Comparison of ENCODE assay signal across 8 cellular contexts in genomic region chr12:124422142-124422569, GRCh38.
DNase-seq lines count a peak whose midpoint lies in the region; ATAC-seq and TF ChIP-seq lines count a peak whose summit lies in the region.

No MANE protein-coding gene starts in this region.

- peak overlapping the region; percentile 90 to 92 for H3K27ac ChIP-seq in esophagus (ENCODE audit: low read depth in 2 of 2, low read length in 1 of 2)
- peak overlapping the region; percentile 49 for H3K27ac ChIP-seq in parathyroid adenoma

- no peak overlapping the region for H3K4me2 ChIP-seq in parathyroid adenoma (ENCODE audit: low read length)

- no peak overlapping the region for H3K9ac ChIP-seq in parathyroid adenoma

- 23 to 34% methylated on average over 16 of the region's 16 CpGs for WGBS in esophagus, 2 donors

- peaks cover 13 to 37% of the 10 kb centered on the region in 2 donors for H3K36me3 ChIP-seq in esophagus (ENCODE audit: control insufficient read depth in 2 of 2, insufficient read depth in 2 of 2, low read length in 1 of 2)
- H3K36me3 ChIP-seq in parathyroid adenoma (ENCODE audit: control insufficient read depth, insufficient read depth, low read length), result no peaks in the 10 kb centered on the region

- H3K4me1 ChIP-seq in esophagus (ENCODE audit: control insufficient read depth in 2 of 2, insufficient read depth in 2 of 2, low read length in 1 of 2) (peaks cover 2 to 15% of the 10 kb centered on the region in 2 donors), parathyroid adenoma (no peaks in the 10 kb centered on the region)

- DNase-seq in COR-L47 (lab: John Stamatoyannopoulos, UW) (peak; percentile 80), NCI-H226 (peak; percentile 72), Ammon's horn (ENCODE audit: low spot score) (no peak)
- DNase-seq in activated CD8-positive, alpha-beta memory T cell treated with anti-CD3 and anti-CD28 coated beads, Interleukin-2, amount 50 U/mL, for 48 hours, result no peak

- H3K9me3 ChIP-seq in esophagus (ENCODE audit: control insufficient read depth in 2 of 2, insufficient read depth in 1 of 2, low read depth in 1 of 2, low read length in 1 of 2), result no peaks in the 10 kb centered on the region
- H3K9me3 ChIP-seq in parathyroid adenoma (ENCODE audit: control insufficient read depth, low read length), result no peaks in the 10 kb centered on the region

- H3K4me3 ChIP-seq in esophagus (ENCODE audit: low read depth in 1 of 2, low read length in 2 of 2) (peak overlapping the region; percentile 19 to 23), parathyroid adenoma (ENCODE audit: low read depth, low read length) (no peak overlapping the region)

- no peak for ATAC-seq in GM18867 (IDR thresholded peaks at IDR 0.05; ENCODE audit: unreplicated experiment)
- no peak for ATAC-seq in HG02571 (IDR thresholded peaks at IDR 0.05; ENCODE audit: unreplicated experiment)

- no peak overlapping the region for H2AFZ ChIP-seq in parathyroid adenoma

- TF ChIP-seq CTCF in parathyroid adenoma (IDR thresholded peaks at IDR 0.05), result no peak

- H3K27me3 ChIP-seq in esophagus (ENCODE audit: control insufficient read depth in 1 of 2, insufficient read depth in 2 of 2, low read length in 2 of 2) (no peaks in the 10 kb centered on the region), parathyroid adenoma (ENCODE audit: control insufficient read depth, insufficient read depth, low read length) (no peaks in the 10 kb centered on the region)

- peaks cover 13% of the 10 kb centered on the region for H3K79me2 ChIP-seq in parathyroid adenoma

Comparison
In these comparisons a context has a peak if more than half of its experiments do, and no peak if none do; other contexts are left out.
1. DNase-seq: peak in COR-L47 (single experiment) and NCI-H226 (single experiment); none in Ammon's horn (single experiment) and activated CD8-positive, alpha-beta memory T cell treated with anti-CD3 and anti-CD28 coated beads, Interleukin-2, amount 50 U/mL, for 48 hours (single experiment).